Comparison of ENCODE assay signal across 1 cellular context in the genomic region with DNA sequence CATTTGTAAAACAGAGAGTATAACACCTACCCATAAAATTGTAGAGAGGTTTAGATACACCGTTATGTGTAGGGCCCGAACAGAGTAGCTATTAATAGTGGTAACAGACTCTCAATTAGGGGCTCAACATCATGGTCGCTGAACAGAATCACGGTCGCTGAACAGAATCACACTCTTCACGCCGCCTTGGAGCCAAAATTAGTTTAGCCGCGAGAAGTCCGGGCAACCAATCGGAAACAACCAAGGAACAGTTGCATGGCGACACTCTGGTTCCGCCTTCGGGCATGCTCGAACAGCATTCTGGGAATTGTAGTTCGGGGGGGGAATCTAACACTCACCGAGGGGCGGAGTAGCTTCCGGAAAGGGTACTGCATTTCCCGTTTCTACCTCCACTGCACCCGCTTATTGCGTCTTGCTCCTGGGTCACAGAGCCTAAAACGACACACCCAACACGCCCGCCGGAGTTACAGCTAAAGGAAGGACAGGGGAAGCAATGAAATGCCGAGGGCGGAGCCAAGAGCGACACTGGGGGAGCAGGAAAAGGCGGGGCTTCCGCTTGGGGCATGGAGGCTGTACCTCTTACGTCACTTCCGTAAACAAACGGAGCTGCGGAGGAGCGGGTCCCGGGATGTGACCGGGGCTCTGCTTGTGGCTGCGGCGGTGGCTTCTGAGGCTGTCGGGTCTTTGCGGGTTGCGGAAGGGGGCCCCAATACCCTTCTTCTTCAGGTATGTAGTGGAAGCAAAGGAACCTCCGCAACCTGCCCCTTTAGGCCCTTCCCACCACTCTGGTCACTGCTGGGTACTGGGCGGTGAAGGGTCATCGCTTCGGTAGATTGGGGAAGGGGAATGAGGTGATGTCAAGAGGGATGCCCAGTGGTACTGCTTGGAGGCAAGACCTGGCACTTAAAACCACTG.
A peak's percentile ranks its signal among the peaks of the same experiment; 100 is the strongest.
TF ChIP-seq lines count a peak whose summit lies in the region.

Gene CCDC28A, plus strand, starts transcription at position 593 of the 915 bp plus-strand sequence. CDS start 2,352 bp downstream, outside the sequence.

TF ChIP-seq in GM23338, 12 proteins besides CTCF, POLR2A, EP300 and RAD21:
- TF ChIP-seq, protein P1, sequence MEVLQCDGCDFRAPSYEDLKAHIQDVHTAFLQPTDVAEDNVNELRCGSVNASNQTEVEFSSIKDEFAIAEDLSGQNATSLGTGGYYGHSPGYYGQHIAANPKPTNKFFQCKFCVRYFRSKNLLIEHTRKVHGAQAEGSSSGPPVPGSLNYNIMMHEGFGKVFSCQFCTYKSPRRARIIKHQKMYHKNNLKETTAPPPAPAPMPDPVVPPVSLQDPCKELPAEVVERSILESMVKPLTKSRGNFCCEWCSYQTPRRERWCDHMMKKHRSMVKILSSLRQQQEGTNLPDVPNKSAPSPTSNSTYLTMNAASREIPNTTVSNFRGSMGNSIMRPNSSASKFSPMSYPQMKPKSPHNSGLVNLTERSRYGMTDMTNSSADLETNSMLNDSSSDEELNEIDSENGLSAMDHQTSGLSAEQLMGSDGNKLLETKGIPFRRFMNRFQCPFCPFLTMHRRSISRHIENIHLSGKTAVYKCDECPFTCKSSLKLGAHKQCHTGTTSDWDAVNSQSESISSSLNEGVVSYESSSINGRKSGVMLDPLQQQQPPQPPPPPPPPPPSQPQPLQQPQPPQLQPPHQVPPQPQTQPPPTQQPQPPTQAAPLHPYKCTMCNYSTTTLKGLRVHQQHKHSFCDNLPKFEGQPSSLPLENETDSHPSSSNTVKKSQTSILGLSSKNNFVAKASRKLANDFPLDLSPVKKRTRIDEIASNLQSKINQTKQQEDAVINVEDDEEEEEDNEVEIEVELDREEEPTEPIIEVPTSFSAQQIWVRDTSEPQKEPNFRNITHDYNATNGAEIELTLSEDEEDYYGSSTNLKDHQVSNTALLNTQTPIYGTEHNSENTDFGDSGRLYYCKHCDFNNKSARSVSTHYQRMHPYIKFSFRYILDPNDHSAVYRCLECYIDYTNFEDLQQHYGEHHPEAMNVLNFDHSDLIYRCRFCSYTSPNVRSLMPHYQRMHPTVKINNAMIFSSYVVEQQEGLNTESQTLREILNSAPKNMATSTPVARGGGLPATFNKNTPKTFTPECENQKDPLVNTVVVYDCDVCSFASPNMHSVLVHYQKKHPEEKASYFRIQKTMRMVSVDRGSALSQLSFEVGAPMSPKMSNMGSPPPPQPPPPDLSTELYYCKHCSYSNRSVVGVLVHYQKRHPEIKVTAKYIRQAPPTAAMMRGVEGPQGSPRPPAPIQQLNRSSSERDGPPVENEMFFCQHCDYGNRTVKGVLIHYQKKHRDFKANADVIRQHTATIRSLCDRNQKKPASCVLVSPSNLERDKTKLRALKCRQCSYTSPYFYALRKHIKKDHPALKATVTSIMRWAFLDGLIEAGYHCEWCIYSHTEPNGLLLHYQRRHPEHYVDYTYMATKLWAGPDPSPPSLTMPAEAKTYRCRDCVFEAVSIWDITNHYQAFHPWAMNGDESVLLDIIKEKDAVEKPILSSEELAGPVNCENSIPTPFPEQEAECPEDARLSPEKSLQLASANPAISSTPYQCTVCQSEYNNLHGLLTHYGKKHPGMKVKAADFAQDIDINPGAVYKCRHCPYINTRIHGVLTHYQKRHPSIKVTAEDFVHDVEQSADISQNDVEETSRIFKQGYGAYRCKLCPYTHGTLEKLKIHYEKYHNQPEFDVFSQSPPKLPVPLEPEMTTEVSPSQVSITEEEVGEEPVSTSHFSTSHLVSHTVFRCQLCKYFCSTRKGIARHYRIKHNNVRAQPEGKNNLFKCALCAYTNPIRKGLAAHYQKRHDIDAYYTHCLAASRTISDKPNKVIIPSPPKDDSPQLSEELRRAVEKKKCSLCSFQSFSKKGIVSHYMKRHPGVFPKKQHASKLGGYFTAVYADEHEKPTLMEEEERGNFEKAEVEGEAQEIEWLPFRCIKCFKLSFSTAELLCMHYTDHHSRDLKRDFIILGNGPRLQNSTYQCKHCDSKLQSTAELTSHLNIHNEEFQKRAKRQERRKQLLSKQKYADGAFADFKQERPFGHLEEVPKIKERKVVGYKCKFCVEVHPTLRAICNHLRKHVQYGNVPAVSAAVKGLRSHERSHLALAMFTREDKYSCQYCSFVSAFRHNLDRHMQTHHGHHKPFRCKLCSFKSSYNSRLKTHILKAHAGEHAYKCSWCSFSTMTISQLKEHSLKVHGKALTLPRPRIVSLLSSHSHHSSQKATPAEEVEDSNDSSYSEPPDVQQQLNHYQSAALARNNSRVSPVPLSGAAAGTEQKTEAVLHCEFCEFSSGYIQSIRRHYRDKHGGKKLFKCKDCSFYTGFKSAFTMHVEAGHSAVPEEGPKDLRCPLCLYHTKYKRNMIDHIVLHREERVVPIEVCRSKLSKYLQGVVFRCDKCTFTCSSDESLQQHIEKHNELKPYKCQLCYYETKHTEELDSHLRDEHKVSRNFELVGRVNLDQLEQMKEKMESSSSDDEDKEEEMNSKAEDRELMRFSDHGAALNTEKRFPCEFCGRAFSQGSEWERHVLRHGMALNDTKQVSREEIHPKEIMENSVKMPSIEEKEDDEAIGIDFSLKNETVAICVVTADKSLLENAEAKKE (CRISPR knock-in tag; IDR thresholded peaks at IDR 0.05), result no peak
- TF ChIP-seq STAT1 (IDR thresholded peaks at IDR 0.05; ENCODE audit: unreplicated experiment) (no peak), ZNF114 (CRISPR knock-in tag; IDR thresholded peaks at IDR 0.05) (no peak), EZH2phosphoT487 (IDR thresholded peaks at IDR 0.05; ENCODE audit: unreplicated experiment) (no peak), ZNF331 (CRISPR knock-in tag; IDR thresholded peaks at IDR 0.05; ENCODE audit: low read depth) (no peak), ETS1 (IDR thresholded peaks at IDR 0.05) (peak; percentile 81), NANOG (IDR thresholded peaks at IDR 0.05; ENCODE audit: borderline replicate concordance) (no peak), EZH2 (IDR thresholded peaks at IDR 0.05; ENCODE audit: low read depth, unreplicated experiment) (no peak), POLR2AphosphoS5 (IDR thresholded peaks at IDR 0.05; ENCODE audit: low read depth) (peak; percentile 82), JUNB (IDR thresholded peaks at IDR 0.05; ENCODE audit: unreplicated experiment) (no peak), CREB1 (CRISPR knock-in tag; IDR thresholded peaks at IDR 0.05; ENCODE audit: low read depth) (peak; percentile 91), REST (IDR thresholded peaks at IDR 0.05; ENCODE audit: unreplicated experiment) (no peak)
